Comparison of ENCODE assay signal across 8 cellular contexts in genomic region chr7:131041012-131041695, GRCh38.
DNase-seq lines count a peak whose midpoint lies in the region; ATAC-seq and TF ChIP-seq lines count a peak whose summit lies in the region.
"Not testable (repeated sequence)": the region's sequence is repeated elsewhere in the genome, so short reads cannot be mapped to it uniquely, and the experiment has no call there.

No MANE protein-coding gene starts in this region.

- not testable (repeated sequence) for H3K4me3 ChIP-seq in HCT116 (replicated peaks in 1 of 2; ENCODE audit: low read depth in 1 of 2, low read length in 2 of 2); right cardiac atrium (ENCODE audit: low read length)

- DNase-seq in HCT116 (ENCODE audit: low read depth, low spot score); central memory CD8-positive, alpha-beta T cell (ENCODE audit: low spot score in 2 of 2); naive thymus-derived CD8-positive, alpha-beta T cell: not testable (repeated sequence)
- peak in 2 of 3 donors; percentile 36 for DNase-seq in right cardiac atrium
- DNase-seq in stimulated activated effector memory CD8-positive, alpha-beta T cell treated with anti-CD3 and anti-CD28 coated beads, Interleukin-12 subunit alpha, Interleukin-12 subunit beta, amount 100 ng/mL, for 72 hours (ENCODE audit: low spot score in 2 of 2), result peak in 1 of 2 donors; percentile 46

- not testable (repeated sequence) for H3K27me3 Mint-ChIP-seq in activated T-helper 17 cell treated with anti-CD3 and anti-CD28 coated beads, Interleukin-2, amount 50 U/mL, for 72 hours; central memory CD8-positive, alpha-beta T cell; naive thymus-derived CD8-positive, alpha-beta T cell

- not testable (repeated sequence) for H3K9me2 ChIP-seq in HCT116 (ENCODE audit: insufficient read depth)

- not testable (repeated sequence) for H3K9me3 Mint-ChIP-seq in activated T-helper 17 cell treated with anti-CD3 and anti-CD28 coated beads, Interleukin-2, amount 50 U/mL, for 72 hours; central memory CD8-positive, alpha-beta T cell; stimulated activated effector memory CD8-positive, alpha-beta T cell treated with anti-CD3 and anti-CD28 coated beads, Interleukin-12 subunit alpha, Interleukin-12 subunit beta, amount 100 ng/mL, for 72 hours
- peaks cover 0 to 10% (median 2%) of the 10 kb centered on the region in 9 donors for H3K9me3 Mint-ChIP-seq in naive thymus-derived CD8-positive, alpha-beta T cell

- WGBS in right cardiac atrium, result 98% methylated on average over 17 of the region's 17 CpGs

- ATAC-seq in HCT116; activated T-helper 17 cell treated with anti-CD3 and anti-CD28 coated beads, Interleukin-2, amount 50 U/mL, for 72 hours (replicated peaks); central memory CD8-positive, alpha-beta T cell (replicated peaks; ENCODE audit: extremely low read depth, poor library complexity, severe bottlenecking); right cardiac atrium; naive thymus-derived CD8-positive, alpha-beta T cell; stimulated activated effector memory CD8-positive, alpha-beta T cell treated with anti-CD3 and anti-CD28 coated beads, Interleukin-12 subunit alpha, Interleukin-12 subunit beta, amount 100 ng/mL, for 72 hours: not testable (repeated sequence)

- RAD21 ChIA-PET in HCT116 (lab: Charles Lee; ENCODE audit: low non-redundant PET in 1 of 2, low total read pairs in 2 of 2, uncharacterized antibody in 2 of 2, unreplicated experiment in 2 of 2), result interaction anchor here (1.2 to 1.4 kb wide), 2 partner anchors 59 to 167 kb away, joined by 3 read pairs; no protein-coding TSS in a partner anchor

- peak overlapping the region; percentile 42 for H3K27ac Mint-ChIP-seq in activated T-helper 17 cell treated with anti-CD3 and anti-CD28 coated beads, Interleukin-2, amount 50 U/mL, for 72 hours
- not testable (repeated sequence) for H3K27ac Mint-ChIP-seq in central memory CD8-positive, alpha-beta T cell (ENCODE audit: low read depth)
- peak overlapping the region in 8 of 10 donors; percentile 13 to 85 (median 64) for H3K27ac Mint-ChIP-seq in naive thymus-derived CD8-positive, alpha-beta T cell
- H3K27ac Mint-ChIP-seq in stimulated activated effector memory CD8-positive, alpha-beta T cell treated with anti-CD3 and anti-CD28 coated beads, Interleukin-12 subunit alpha, Interleukin-12 subunit beta, amount 100 ng/mL, for 72 hours, result peak overlapping the region; percentile 79

- H3K36me3 ChIP-seq in HCT116 (ENCODE audit: control insufficient read depth in 1 of 2, insufficient read depth in 2 of 2, low read length in 2 of 2), result not testable (repeated sequence)

- not testable (repeated sequence) for H4K20me1 ChIP-seq in HCT116 (ENCODE audit: insufficient read depth)

- peak overlapping the region; percentile 55 for H3K4me3 Mint-ChIP-seq in activated T-helper 17 cell treated with anti-CD3 and anti-CD28 coated beads, Interleukin-2, amount 50 U/mL, for 72 hours
- H3K4me3 Mint-ChIP-seq in central memory CD8-positive, alpha-beta T cell, result peak overlapping the region; percentile 9
- peak overlapping the region in 3 of 10 donors; percentile 3 to 67 (median 64) for H3K4me3 Mint-ChIP-seq in naive thymus-derived CD8-positive, alpha-beta T cell
- H3K4me3 Mint-ChIP-seq in stimulated activated effector memory CD8-positive, alpha-beta T cell treated with anti-CD3 and anti-CD28 coated beads, Interleukin-12 subunit alpha, Interleukin-12 subunit beta, amount 100 ng/mL, for 72 hours, result peak overlapping the region; percentile 24

- H3K27ac ChIP-seq in C4-2B (peak overlapping the region; percentile 5; the same call in 1 of the 2 replicates), HCT116 (ENCODE audit: low read depth, low read length) (peak overlapping the region; percentile 65), VCaP (peak overlapping the region; percentile 60)
- not testable (repeated sequence) for H3K27ac ChIP-seq in right cardiac atrium (ENCODE audit: low read length)

- CTCF ChIA-PET in HCT116 (lab: Charles Lee), result interaction anchor here (1.1 to 3.0 kb wide), 8 partner anchors 28 to 262 kb away, joined by 3 to 26 read pairs (median 5); no protein-coding TSS in a partner anchor

- BruUV-seq in HCT116 (replicated peaks; lab: Mats Ljungman, UMichigan), result not testable (repeated sequence)

- TF ChIP-seq CTCF in C4-2B (conservative IDR thresholded peaks at IDR 0.05); HCT116 (IDR thresholded peaks at IDR 0.05 in 2 of 3, conservative IDR thresholded peaks at IDR 0.05 in 1 of 3; ENCODE audit: borderline replicate concordance in 1 of 3, insufficient read depth in 1 of 3, low read depth in 2 of 3, low read length in 2 of 3); VCaP (conservative IDR thresholded peaks at IDR 0.05): not testable (repeated sequence)

- H3K4me1 Mint-ChIP-seq in activated T-helper 17 cell treated with anti-CD3 and anti-CD28 coated beads, Interleukin-2, amount 50 U/mL, for 72 hours, result peaks cover 46% of the 10 kb centered on the region
- peaks cover 72% of the 10 kb centered on the region for H3K4me1 Mint-ChIP-seq in central memory CD8-positive, alpha-beta T cell
- peaks cover 28 to 70% (median 68%) of the 10 kb centered on the region in 4 donors for H3K4me1 Mint-ChIP-seq in naive thymus-derived CD8-positive, alpha-beta T cell
- peaks cover 75% of the 10 kb centered on the region for H3K4me1 Mint-ChIP-seq in stimulated activated effector memory CD8-positive, alpha-beta T cell treated with anti-CD3 and anti-CD28 coated beads, Interleukin-12 subunit alpha, Interleukin-12 subunit beta, amount 100 ng/mL, for 72 hours

- H3K9me3 ChIP-seq in HCT116 (ENCODE audit: control insufficient read depth in 1 of 2, insufficient read depth in 1 of 2, low read depth in 1 of 2, low read length in 2 of 2); right cardiac atrium (ENCODE audit: control insufficient read depth, low read length): not testable (repeated sequence)

- H3K79me2 ChIP-seq in HCT116 (ENCODE audit: insufficient read depth, low read length), result peaks cover 46% of the 10 kb centered on the region

- H3K9ac ChIP-seq in HCT116 (ENCODE audit: low read length), result not testable (repeated sequence)

- peaks cover 84% of the 10 kb centered on the region for H3K36me3 Mint-ChIP-seq in activated T-helper 17 cell treated with anti-CD3 and anti-CD28 coated beads, Interleukin-2, amount 50 U/mL, for 72 hours (ENCODE audit: low read depth)
- H3K36me3 Mint-ChIP-seq in central memory CD8-positive, alpha-beta T cell (ENCODE audit: insufficient read depth), result peaks cover 73% of the 10 kb centered on the region
- H3K36me3 Mint-ChIP-seq in naive thymus-derived CD8-positive, alpha-beta T cell, result peaks cover 7 to 30% (median 11%) of the 10 kb centered on the region in 3 donors
- peaks cover 96% of the 10 kb centered on the region for H3K36me3 Mint-ChIP-seq in stimulated activated effector memory CD8-positive, alpha-beta T cell treated with anti-CD3 and anti-CD28 coated beads, Interleukin-12 subunit alpha, Interleukin-12 subunit beta, amount 100 ng/mL, for 72 hours

- POLR2A ChIA-PET in HCT116 (lab: Charles Lee), result interaction anchor here (1.2 to 1.5 kb wide), 2 partner anchors 80 to 137 kb away, joined by 5 to 7 read pairs; no protein-coding TSS in a partner anchor
- POLR2A ChIA-PET in naive thymus-derived CD8-positive, alpha-beta T cell (lab: Charles Lee), result interaction anchor here (0.7 to 0.8 kb wide), 2 partner anchors 128 to 287 kb away, joined by 3 to 7 read pairs; partner anchors contain the start of gene MKLN1

- peak overlapping the region; percentile 7 for H3K4me2 ChIP-seq in HCT116 (ENCODE audit: low read length)

- not testable (repeated sequence) for TF ChIP-seq POLR2A in HCT116 (IDR thresholded peaks at IDR 0.05; ENCODE audit: borderline replicate concordance, extremely low read depth, insufficient read depth, insufficient read length)

- not testable (repeated sequence) for TF ChIP-seq RAD21 in HCT116 (IDR thresholded peaks at IDR 0.05; ENCODE audit: low read depth)

- intact Hi-C loops in HCT116 (cut with micrococcal nuclease) (loop anchor here (2.0 kb wide), 1 partner anchor 166 kb away; no protein-coding TSS in a partner anchor), right cardiac atrium (cut with DNase I) (loop anchor here (5.0 to 10.0 kb wide), 2 partner anchors 144 to 146 kb away; no protein-coding TSS in a partner anchor)

- H3K4me1 ChIP-seq in HCT116 (ENCODE audit: control insufficient read depth in 1 of 2, insufficient read depth in 2 of 2, low read length in 2 of 2), result peaks cover 56 to 63% of the 10 kb centered on the region in 2 experiments
- not testable (repeated sequence) for H3K4me1 ChIP-seq in right cardiac atrium (ENCODE audit: control insufficient read depth, insufficient read depth, low read length)

- H2AFZ ChIP-seq in HCT116 (ENCODE audit: low read depth, low read length, poor library complexity, severe bottlenecking), result not testable (repeated sequence)

- not testable (repeated sequence) for H3K27me3 ChIP-seq in HCT116 (ENCODE audit: insufficient read depth, low read length); right cardiac atrium (ENCODE audit: control insufficient read depth, insufficient read depth)
